In the genomic region with DNA sequence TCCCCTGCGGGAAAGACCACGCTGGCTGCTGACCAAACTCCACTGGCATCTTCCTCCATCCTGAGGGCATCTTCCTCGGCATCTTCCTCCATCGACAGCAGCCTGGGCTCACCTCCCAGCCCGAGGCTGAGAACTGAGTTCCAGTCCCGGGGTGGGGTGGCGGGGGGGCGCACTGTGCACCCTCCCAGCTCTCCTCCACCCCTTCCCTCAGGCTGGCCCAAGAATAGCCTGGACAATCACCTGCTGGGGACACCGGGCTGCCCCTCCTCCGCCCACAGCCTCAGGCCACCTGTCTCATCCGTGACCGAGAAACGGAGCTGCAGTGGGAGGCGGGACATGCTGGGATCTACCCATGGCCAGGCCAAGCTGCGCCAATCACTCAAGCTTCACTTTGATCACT, we compare ENCODE assay signal across 22 cellular contexts. TPM values are rescaled to one million over a fixed set of nuclear protein-coding genes. Genes with fewer than 3 reads are reported as not detected.
DNase-seq lines count a peak whose midpoint lies in the region; ATAC-seq, FAIRE-seq and TF ChIP-seq lines count a peak whose summit lies in the region.
"Had no signal": no experiment of that assay in that cellular context is flagged by ENCODE, and none has a peak within 500 bp of the region (broad histone marks: within the 10 kb centered on the region; RNA-seq: fewer than 3 reads in every experiment).

No MANE protein-coding gene starts in this region.

- H3K36me3 ChIP-seq in H7 (replicated peaks; ENCODE audit: control insufficient read depth, insufficient read depth, low read length): no peaks in the 10 kb centered on the region
- no peaks in the 10 kb centered on the region for H3K36me3 ChIP-seq in kidney (ENCODE audit: control insufficient read depth in 1 of 2, insufficient read depth in 2 of 2, low read length in 2 of 2)
- no peaks in the 10 kb centered on the region for H3K36me3 ChIP-seq in sigmoid colon
- H3K36me3 ChIP-seq: heart left ventricle, left ventricle myocardium inferior, pancreas, tibial artery had no signal

- TF ChIP-seq EP300 in sigmoid colon (IDR thresholded peaks at IDR 0.05): no peak

- no peaks in the 10 kb centered on the region for H3K27me3 ChIP-seq in H7 (ENCODE audit: control insufficient read depth, insufficient read depth, low read length)
- H3K27me3 ChIP-seq in sigmoid colon: no peaks in the 10 kb centered on the region
- H3K27me3 ChIP-seq: dorsolateral prefrontal cortex, heart left ventricle, pancreas, tibial artery had no signal

- DNase-seq in H7 (peak; percentile 67), SHP77 treated with DMSO at 0.1 percent for 48 hours (lab: John Stamatoyannopoulos, UW) (peak; percentile 35), kidney (peak; percentile 84), sigmoid colon (peak; percentile 63), Right ventricle myocardium superior (no peak)
- no peak for DNase-seq in activated effector memory CD4-positive, alpha-beta T cell treated with anti-CD3 and anti-CD28 coated beads, Interleukin-2, amount 50 U/mL, for 16 hours
- DNase-seq: activated CD4-positive, alpha-beta memory T cell treated with anti-CD3 and anti-CD28 coated beads, Interleukin-2, amount 10 ng/mL, durations not matched to agents 7 days and 5 days; activated naive CD8-positive, alpha-beta T cell treated with anti-CD3 and anti-CD28 coated beads for 36 hours; heart left ventricle; left ventricle myocardium inferior; NCI-H187; NCI-H774; pancreas; stimulated activated CD4-positive, alpha-beta T cell treated with anti-CD3 and anti-CD28 coated beads, Interleukin-15, amount 100 ng/mL, for 24 hours; stimulated activated naive CD8-positive, alpha-beta T cell treated with anti-CD3 and anti-CD28 coated beads, Interleukin-15, amount 100 ng/mL, for 72 hours; T-cell had no signal

- TF ChIP-seq CTCF in kidney (IDR thresholded peaks at IDR 0.05; ENCODE audit: borderline replicate concordance, extremely low read depth, insufficient read depth) (no peak), sigmoid colon (IDR thresholded peaks at IDR 0.05) (no peak)

- no peak for FAIRE-seq in kidney (lab: Jason Lieb, UNC)
- FAIRE-seq: pancreas had no signal

- ATAC-seq in GM18861 (IDR thresholded peaks at IDR 0.05; ENCODE audit: unreplicated experiment): no peak
- no peak for ATAC-seq in HG03469 (IDR thresholded peaks at IDR 0.05; ENCODE audit: unreplicated experiment)
- no peak for ATAC-seq in Right ventricle myocardium superior (ENCODE audit: poor library complexity)
- ATAC-seq: activated CD4-positive, CD25-positive, alpha-beta regulatory T cell treated with anti-CD3 and anti-CD28 coated beads, Interleukin-2, amount 50 U/mL, for 24 hours; heart left ventricle; pancreas; stimulated activated naive CD8-positive, alpha-beta T cell treated with anti-CD3 and anti-CD28 coated beads, Interleukin-15, amount 100 ng/mL, for 72 hours; T-cell had no signal

- H3K9me3 ChIP-seq in kidney (ENCODE audit: control insufficient read depth in 1 of 2, low read length in 2 of 2) (no peaks in the 10 kb centered on the region), sigmoid colon (no peaks in the 10 kb centered on the region)
- H3K9me3 ChIP-seq: heart left ventricle, left ventricle myocardium inferior, pancreas, tibial artery had no signal

- WGBS in sigmoid colon, 2 donors: 96% methylated on average over 15 of the region's 15 CpGs

- H3K9ac ChIP-seq in kidney (ENCODE audit: low read length in 2 of 2): no peak overlapping the region

- H3K4me3 ChIP-seq in H7 (ENCODE audit: insufficient read depth, low read depth, low read length) (no peak overlapping the region), kidney (ENCODE audit: low read length in 2 of 2) (no peak overlapping the region), sigmoid colon (no peak overlapping the region)
- H3K4me3 ChIP-seq: dorsolateral prefrontal cortex, heart left ventricle, pancreas, tibial artery had no signal

- intact Hi-C loops in kidney (cut with DNase I) (no loop called here), sigmoid colon (cut with DNase I) (loop anchor here (5.0 kb wide), 1 partner anchor 35 kb away; a partner anchor contains a TSS), Right ventricle myocardium superior (cut with DNase I) (no loop called here)

- TF ChIP-seq POLR2A in sigmoid colon (IDR thresholded peaks at IDR 0.05): no peak

- H3K4me1 ChIP-seq in kidney (ENCODE audit: control insufficient read depth in 1 of 2, insufficient read depth in 1 of 2, low read depth in 1 of 2, low read length in 2 of 2) (peaks cover 16 to 21% of the 10 kb centered on the region in 2 donors), sigmoid colon (peaks cover 0 to 71% (median 59%) of the 10 kb centered on the region in 4 donors)

- no peak overlapping the region for H3K27ac ChIP-seq in kidney (ENCODE audit: low read depth in 2 of 2, low read length in 2 of 2)
- peak overlapping the region; percentile 80 to 96 (median 89) for H3K27ac ChIP-seq in sigmoid colon
- H3K27ac ChIP-seq: C4-2B, tibial artery had no signal

RNA-seq across cellular contexts. Expression of a gene that starts 37.2 kb away (rescaled TPM):
- 4.8 and 7.2 TPM in 2 replicates for total RNA-seq in H7 (2014; rRNA removed; shearing (Covaris generic))
- total RNA-seq in kidney: 22.6 TPM
- polyA plus RNA-seq in kidney (ENCODE audit: insufficient read depth, low read depth, low replicate concordance): 6.2 TPM
- total RNA-seq in sigmoid colon: 10 to 100 TPM; 42.1 to 67.9 (median 50.3) TPM
- 1 to 10 TPM; 1.8 to 5.5 (median 3.0) TPM for polyA plus RNA-seq in sigmoid colon
- total RNA-seq in Right ventricle myocardium superior: 29.1 TPM

Comparison
In these comparisons a context has a peak if more than half of its experiments do, and no peak if none do; other contexts are left out.
1. DNase-seq: peak in H7 (single experiment), SHP77 treated with DMSO at 0.1 percent for 48 hours (single experiment), kidney (single experiment) and sigmoid colon (single experiment); none in activated effector memory CD4-positive, alpha-beta T cell treated with anti-CD3 and anti-CD28 coated beads, Interleukin-2, amount 50 U/mL, for 16 hours (single experiment) and Right ventricle myocardium superior (single experiment).
2. H3K27ac ChIP-seq: peak in sigmoid colon (4 of 4); none in kidney (0 of 2).